26 cellular contexts compared by ENCODE assay signal in the genomic region with DNA sequence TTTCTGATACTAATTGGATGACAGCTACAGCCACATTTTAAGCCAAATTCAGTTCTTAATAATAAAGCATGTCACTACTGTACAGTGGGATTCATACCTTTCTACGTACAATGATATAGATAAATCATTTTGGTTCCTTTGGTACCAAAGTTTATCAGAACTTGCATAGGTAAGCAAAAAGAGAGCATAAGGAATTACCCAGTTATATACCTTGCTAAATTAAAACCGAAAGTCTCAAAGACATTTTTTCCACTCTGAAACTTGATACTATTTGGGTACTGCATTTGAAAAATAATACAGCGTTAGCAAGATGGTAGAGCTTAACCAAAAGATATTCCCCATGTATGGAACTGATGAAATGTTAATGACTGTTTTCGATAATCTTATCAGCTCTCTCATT.
"Had no signal": no experiment of that assay in that cellular context is flagged by ENCODE, and none has a peak within 500 bp of the region (broad histone marks: within the 10 kb centered on the region; RNA-seq: fewer than 3 reads in every experiment).

No MANE protein-coding gene starts in this region.

- H3K36me3 ChIP-seq: neural progenitor cell, ovary, spleen, stomach, thoracic aorta, thyroid gland, tibial nerve, upper lobe of left lung, vagina had no signal

- H2AFZ ChIP-seq: neural progenitor cell, parathyroid adenoma had no signal

- H3K27ac ChIP-seq: neural progenitor cell, ovary, parathyroid adenoma, psoas muscle, skin epidermis, spleen, stomach, thoracic aorta, thyroid gland, tibial nerve, upper lobe of left lung, vagina had no signal

- H3K79me2 ChIP-seq: parathyroid adenoma had no signal

- H3K4me2 ChIP-seq: neural progenitor cell, smooth muscle cell had no signal

- ATAC-seq: natural killer cell; psoas muscle; right cardiac atrium; sciatic nerve; stimulated activated effector memory CD8-positive, alpha-beta T cell treated with anti-CD3 and anti-CD28 coated beads, Interleukin-12 subunit alpha, Interleukin-12 subunit beta, amount 100 ng/mL, for 72 hours; stimulated activated naive B cell treated with anti-CD40 and anti-IgM and Interleukin-4, amounts not matched to agents 10 μg/mL and 1 μg/mL and 100 μg/mL, for 72 hours had no signal

- H3K4me3 ChIP-seq: neural progenitor cell, ovary, psoas muscle, skin epidermis, smooth muscle cell, spleen, stomach, thoracic aorta, thyroid gland, tibial nerve, upper lobe of left lung, vagina had no signal

- H3K9me3 ChIP-seq: ovary, psoas muscle, stomach, thoracic aorta, thyroid gland, tibial nerve, upper lobe of left lung, vagina had no signal

- FAIRE-seq: urothelium cell line had no signal

- H3K27me3 ChIP-seq: neural progenitor cell, ovary, spleen, stomach, thyroid gland, tibial nerve, upper lobe of left lung, vagina had no signal

- H3K9ac ChIP-seq: neural progenitor cell, parathyroid adenoma had no signal

- DNase-seq: natural killer cell; occipital lobe; ovary; posterior cingulate gyrus; psoas muscle; right cardiac atrium; spleen; stimulated activated CD4-positive, alpha-beta T cell treated with anti-CD3 and anti-CD28 coated beads, Interleukin-12 subunit alpha, Interleukin-12 subunit beta, amount 100 ng/mL, for 4 hours; stimulated activated CD4-positive, alpha-beta T cell treated with anti-CD3 and anti-CD28 coated beads, Interleukin-1b, Interleukin-23, amount 100 ng/mL, for 48 hours; stimulated activated CD4-positive, alpha-beta T cell treated with anti-CD3 and anti-CD28 coated beads, Interleukin-4, amount 100 ng/mL, for 1 hour; stimulated activated naive B cell treated with anti-CD40 and anti-IgM and Interleukin-4, amounts not matched to agents 10 μg/mL and 1 μg/mL and 100 μg/mL, for 72 hours; stimulated activated naive CD4-positive, alpha-beta T cell treated with Interleukin-2 at 50 U/mL for 16 hours; stomach; thyroid gland; trophoblast cell; upper lobe of left lung had no signal

- H3K4me1 ChIP-seq: neural progenitor cell, parathyroid adenoma, psoas muscle, spleen, stomach, thyroid gland, tibial nerve, upper lobe of left lung, vagina had no signal
